In genomic region chr6:30647802-30648460, GRCh38 we compare ENCODE assay signal across 8 cellular contexts. TPM values are rescaled to one million over a fixed set of nuclear protein-coding genes. Genes with fewer than 3 reads are reported as not detected.
DNase-seq lines count a peak whose midpoint lies in the region; ATAC-seq and TF ChIP-seq lines count a peak whose summit lies in the region.

No MANE protein-coding gene starts in this region.

- intact Hi-C loops in body of pancreas (cut with DNase I) (no loop called here), left lung (cut with DNase I) (no loop called here)

- WGBS in body of pancreas, 2 donors: 13 to 19% methylated on average over 12 to 21 of the region's 21 CpGs
- 34% methylated on average over 11 of the region's 21 CpGs for WGBS in suprapubic skin

- TF ChIP-seq CTCF in body of pancreas (IDR thresholded peaks at IDR 0.05) (no peak), left lung (IDR thresholded peaks at IDR 0.05) (no peak), suprapubic skin (IDR thresholded peaks at IDR 0.05) (no peak)

- peaks cover 0 to 12% of the 10 kb centered on the region in 2 donors for H3K36me3 ChIP-seq in body of pancreas (replicated peaks in 1 of 2; ENCODE audit: insufficient read depth in 1 of 2, low read depth in 2 of 2)
- peaks cover 0 to 31% of the 10 kb centered on the region in 2 donors for H3K36me3 ChIP-seq in left lung
- H3K36me3 ChIP-seq in suprapubic skin: peaks cover 44% of the 10 kb centered on the region

- H3K4me1 ChIP-seq in body of pancreas (peaks cover 22% of the 10 kb centered on the region), left lung (peaks cover 4 to 41% of the 10 kb centered on the region in 2 donors), suprapubic skin (peaks cover 22% of the 10 kb centered on the region)

- H3K4me3 ChIP-seq in body of pancreas (peak overlapping the region; percentile 70 to 96), left lung (peak overlapping the region; percentile 94 to 99), suprapubic skin (peak overlapping the region; percentile 96)

- TF ChIP-seq POLR2A in body of pancreas (IDR thresholded peaks at IDR 0.05) (no peak), suprapubic skin (IDR thresholded peaks at IDR 0.05) (no peak)

- DNase-seq in SIG-M5 treated with dmso at 0.1 percent for 504 hours (lab: John Stamatoyannopoulos, UW; ENCODE audit: unreplicated experiment) (peak; percentile 33), SIG-M5 (lab: John Stamatoyannopoulos, UW) (no peak), NCI-H1105 (lab: John Stamatoyannopoulos, UW) (peak; percentile 58), body of pancreas (no peak), left lung (no peak), suprapubic skin (ENCODE audit: low spot score in 2 of 2) (peak; percentile 81 to 86), Kasumi-1 (lab: John Stamatoyannopoulos, UW) (no peak)

- no peak for TF ChIP-seq EP300 in suprapubic skin (IDR thresholded peaks at IDR 0.05)

- peak; percentile 31 for ATAC-seq in body of pancreas
- ATAC-seq in left lung: no peak
- no peak for ATAC-seq in GM18867 (IDR thresholded peaks at IDR 0.05; ENCODE audit: unreplicated experiment)

- peak overlapping the region; percentile 83 to 97 (median 91) for H3K27ac ChIP-seq in body of pancreas
- peak overlapping the region; percentile 85 to 91 for H3K27ac ChIP-seq in left lung
- peak overlapping the region; percentile 94 for H3K27ac ChIP-seq in suprapubic skin

- H3K9me3 ChIP-seq in body of pancreas (no peaks in the 10 kb centered on the region), left lung (no peaks in the 10 kb centered on the region), suprapubic skin (no peaks in the 10 kb centered on the region)

- H3K27me3 ChIP-seq in body of pancreas (no peaks in the 10 kb centered on the region), left lung (no peaks in the 10 kb centered on the region), suprapubic skin (no peaks in the 10 kb centered on the region)

RNA-seq across cellular contexts. Expression of gene C6orf136, which starts 1.0 kb away (rescaled TPM):
- total RNA-seq in body of pancreas: 10 to 100 TPM in 1 of 2 donors, 1 to 10 TPM in 1; 7.3 to 28.3 TPM
- 10 to 100 TPM; 15.2 to 16.4 TPM for total RNA-seq in left lung
- total RNA-seq in suprapubic skin: 10 to 100 TPM in 3 of 4 donors, 1 to 10 TPM in 1; 10.0 to 31.3 (median 15.5) TPM

RNA-seq across cellular contexts. Expression of gene ATAT1, which starts 21.3 kb away (rescaled TPM):
- total RNA-seq in body of pancreas: 1 to 10 TPM; 2.0 to 5.4 TPM
- total RNA-seq in left lung: 10 to 100 TPM in 1 of 2 donors, 1 to 10 TPM in 1; 8.6 to 10.6 TPM
- total RNA-seq in suprapubic skin: 10 to 100 TPM in 1 of 4 donors, 1 to 10 TPM in 3; 4.7 to 24.0 (median 7.9) TPM

RNA-seq across cellular contexts. Expression of gene DHX16, which starts 24.9 kb away (rescaled TPM):
- 10 to 100 TPM; 12.2 to 24.4 TPM for total RNA-seq in body of pancreas
- total RNA-seq in left lung: 10 to 100 TPM; 23.8 to 28.1 TPM
- total RNA-seq in suprapubic skin: 10 to 100 TPM; 24.3 to 48.5 (median 33.7) TPM

RNA-seq across cellular contexts. Expression of gene MRPS18B, which starts 30.3 kb away (rescaled TPM):
- total RNA-seq in body of pancreas (10 to 100 TPM; 26.4 to 35.5 TPM), left lung (10 to 100 TPM; 36.6 to 54.7 TPM), suprapubic skin (10 to 100 TPM; 48.1 to 85.7 (median 62.4) TPM)

RNA-seq across cellular contexts. Expression of gene PPP1R10, which starts 30.9 kb away (rescaled TPM):
- total RNA-seq in body of pancreas: 10 to 100 TPM; 36.1 to 48.1 TPM
- 10 to 100 TPM; 44.9 to 71.1 TPM for total RNA-seq in left lung
- 10 to 100 TPM; 27.2 to 68.2 (median 46.7) TPM for total RNA-seq in suprapubic skin

Comparison
In these comparisons a context has a peak if more than half of its experiments do, and no peak if none do; other contexts are left out.
1. DNase-seq: peak in SIG-M5 treated with dmso at 0.1 percent for 504 hours (single experiment), NCI-H1105 (single experiment) and suprapubic skin (2 of 2); none in SIG-M5 (single experiment), body of pancreas (0 of 4), left lung (0 of 2) and Kasumi-1 (0 of 2).
2. Peak in every context shown above with its lines, with median percentiles within 50 percentile points of each other: H3K27ac ChIP-seq and H3K4me3 ChIP-seq.